In the genomic region with DNA sequence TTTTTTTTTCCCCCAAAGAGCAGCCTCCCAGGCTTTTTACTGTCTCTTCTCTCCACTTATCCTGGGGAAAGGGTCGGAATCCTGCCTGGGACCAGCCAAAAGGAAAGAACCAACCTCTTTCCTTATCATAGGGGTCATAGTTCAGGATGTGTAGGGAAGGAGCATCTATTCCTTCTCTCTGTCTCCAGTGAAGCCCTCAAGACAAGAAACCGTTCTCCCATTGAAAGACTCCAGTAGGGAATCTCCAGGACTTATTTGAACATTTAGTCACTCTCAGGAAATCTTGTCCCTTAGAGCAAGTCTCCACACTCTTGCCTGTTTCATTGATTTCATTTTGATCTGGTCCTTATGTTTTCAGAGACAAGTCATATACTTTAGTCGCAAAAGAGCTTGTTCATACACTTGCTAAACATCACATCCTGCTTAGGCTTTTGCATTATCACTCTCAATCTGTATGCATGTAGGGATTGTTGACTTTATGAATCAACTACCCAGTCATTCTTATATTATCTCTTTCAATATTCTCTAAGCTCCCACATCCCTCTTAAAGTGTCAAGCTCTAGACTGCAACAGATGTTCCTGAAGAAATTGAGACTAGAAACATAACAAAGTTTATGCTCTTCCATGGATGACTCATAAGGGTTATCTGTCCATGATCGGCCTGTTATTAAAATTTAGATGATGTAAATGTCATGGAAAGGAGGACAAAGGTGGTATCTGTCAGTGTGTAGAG, we compare ENCODE assay signal across 20 cellular contexts.
A peak's percentile ranks its signal among the peaks of the same experiment; 100 is the strongest.
DNase-seq lines count a peak whose midpoint lies in the region; ATAC-seq and TF ChIP-seq lines count a peak whose summit lies in the region.
"Had no signal": no experiment of that assay in that cellular context is flagged by ENCODE, and none has a peak within 500 bp of the region (broad histone marks: within the 10 kb centered on the region; RNA-seq: fewer than 3 reads in every experiment).

No MANE protein-coding gene starts in this region.

- no peak overlapping the region for H3K4me3 Mint-ChIP-seq in CD4-positive, alpha-beta T cell
- H3K4me3 Mint-ChIP-seq: CD8-positive, alpha-beta memory T cell; GM23338; stimulated activated memory B cell treated with anti-CD40 and anti-IgM and Interleukin-4, amounts not matched to agents 10 μg/mL and 1 μg/mL and 100 μg/mL, for 72 hours had no signal

- H3K36me3 Mint-ChIP-seq in CD4-positive, alpha-beta T cell (ENCODE audit: low read depth): no peaks in the 10 kb centered on the region
- H3K36me3 Mint-ChIP-seq: CD8-positive, alpha-beta memory T cell; stimulated activated memory B cell treated with anti-CD40 and anti-IgM and Interleukin-4, amounts not matched to agents 10 μg/mL and 1 μg/mL and 100 μg/mL, for 72 hours had no signal

- H3K9me3 Mint-ChIP-seq in CD4-positive, alpha-beta T cell: peaks cover 8% of the 10 kb centered on the region
- H3K9me3 Mint-ChIP-seq: stimulated activated memory B cell treated with anti-CD40 and anti-IgM and Interleukin-4, amounts not matched to agents 10 μg/mL and 1 μg/mL and 100 μg/mL, for 72 hours had no signal

- H3K4me1 ChIP-seq in adipocyte (ENCODE audit: control insufficient read depth, insufficient read depth, low read length): no peaks in the 10 kb centered on the region
- H3K4me1 ChIP-seq: spleen, transverse colon had no signal

- no peaks in the 10 kb centered on the region for H3K9me3 ChIP-seq in adipocyte (ENCODE audit: control insufficient read depth, low read length)
- no peaks in the 10 kb centered on the region for H3K9me3 ChIP-seq in CD4-positive, alpha-beta T cell (ENCODE audit: control insufficient read depth, low read length)
- H3K9me3 ChIP-seq: spleen, transverse colon had no signal

- no peak overlapping the region for H3K9ac ChIP-seq in adipocyte (ENCODE audit: low read length)

- DNase-seq in NCI-H2171 treated with DMSO at 0.1 percent for 48 hours (lab: John Stamatoyannopoulos, UW) (peak; percentile 56), NCI-H2171 (lab: John Stamatoyannopoulos, UW) (no peak), adipocyte (ENCODE audit: low read depth) (peak; percentile 51), foreskin fibroblast (peak; percentile 53 to 84), NCI-H345 (lab: John Stamatoyannopoulos, UW) (no peak)
- no peak for DNase-seq in CD4-positive, alpha-beta T cell
- DNase-seq in activated CD8-positive, alpha-beta memory T cell treated with anti-CD3 and anti-CD28 coated beads, Interleukin-2, amount 50 U/mL, for 48 hours: no peak
- DNase-seq: activated effector memory CD4-positive, alpha-beta T cell treated with Interleukin-2 at 50 U/mL for 16 hours; aorta; CD8-positive, alpha-beta memory T cell; GDM1; NCI-H1417; Right ventricle myocardium superior; spleen; transverse colon had no signal

- no peak for ATAC-seq in HG02870 (IDR thresholded peaks at IDR 0.05; ENCODE audit: unreplicated experiment)
- no peak for ATAC-seq in CD4-positive, alpha-beta T cell (ENCODE audit: poor library complexity)
- ATAC-seq: activated CD4-positive, CD25-positive, alpha-beta regulatory T cell treated with anti-CD3 and anti-CD28 coated beads, Interleukin-2, amount 50 U/mL, for 24 hours; GM23338; left lobe of liver; stimulated activated memory B cell treated with anti-CD40 and anti-IgM and Interleukin-4, amounts not matched to agents 10 μg/mL and 1 μg/mL and 100 μg/mL, for 72 hours had no signal

- H3K4me3 ChIP-seq in adipocyte (ENCODE audit: low read length): no peak overlapping the region
- H3K4me3 ChIP-seq in foreskin fibroblast (ENCODE audit: low read depth in 1 of 2, low read length in 2 of 2): no peak overlapping the region
- H3K4me3 ChIP-seq: GM23338, spleen, transverse colon had no signal

- no peak overlapping the region for H3K27ac Mint-ChIP-seq in CD4-positive, alpha-beta T cell
- H3K27ac Mint-ChIP-seq: CD8-positive, alpha-beta memory T cell; GM23338; stimulated activated memory B cell treated with anti-CD40 and anti-IgM and Interleukin-4, amounts not matched to agents 10 μg/mL and 1 μg/mL and 100 μg/mL, for 72 hours had no signal

- H3K36me3 ChIP-seq in adipocyte (ENCODE audit: control insufficient read depth, insufficient read depth, low read length, severe bottlenecking): no peaks in the 10 kb centered on the region
- H3K36me3 ChIP-seq: spleen, transverse colon had no signal

- no peaks in the 10 kb centered on the region for H3K4me1 Mint-ChIP-seq in CD4-positive, alpha-beta T cell (ENCODE audit: low read depth)
- H3K4me1 Mint-ChIP-seq: CD8-positive, alpha-beta memory T cell; stimulated activated memory B cell treated with anti-CD40 and anti-IgM and Interleukin-4, amounts not matched to agents 10 μg/mL and 1 μg/mL and 100 μg/mL, for 72 hours had no signal

- no peak for TF ChIP-seq CTCF in foreskin fibroblast (IDR thresholded peaks at IDR 0.05; ENCODE audit: low read depth, low read length)
- TF ChIP-seq CTCF in CD4-positive, alpha-beta T cell (IDR thresholded peaks at IDR 0.05): no peak

- CTCF ChIA-PET in CD4-positive, alpha-beta T cell (lab: Charles Lee): no interaction called here

- intact Hi-C loops in CD4-positive, alpha-beta T cell (cut with DNase I, micrococcal nuclease): no loop called here

- POLR2A ChIA-PET in CD4-positive, alpha-beta T cell (lab: Charles Lee): no interaction called here

- H3K27me3 ChIP-seq in adipocyte (replicated peaks; ENCODE audit: control insufficient read depth, insufficient read depth, low read length): peaks cover 11% of the 10 kb centered on the region
- H3K27me3 ChIP-seq in CD4-positive, alpha-beta T cell (ENCODE audit: control insufficient read depth, insufficient read depth, low read length): no peaks in the 10 kb centered on the region
- H3K27me3 ChIP-seq: spleen, transverse colon had no signal

- H3K27ac ChIP-seq in CD4-positive, alpha-beta T cell (ENCODE audit: low read depth, low read length): no peak overlapping the region
- H3K27ac ChIP-seq: spleen, transverse colon had no signal

- H3K27me3 Mint-ChIP-seq in CD4-positive, alpha-beta T cell: peaks cover 10% of the 10 kb centered on the region
- H3K27me3 Mint-ChIP-seq: CD8-positive, alpha-beta memory T cell; stimulated activated memory B cell treated with anti-CD40 and anti-IgM and Interleukin-4, amounts not matched to agents 10 μg/mL and 1 μg/mL and 100 μg/mL, for 72 hours had no signal

Comparison
In these comparisons a context has a peak if more than half of its experiments do, and no peak if none do; other contexts are left out.
1. DNase-seq: peak in NCI-H2171 treated with DMSO at 0.1 percent for 48 hours (single experiment), adipocyte (single experiment) and foreskin fibroblast (2 of 2); none in NCI-H2171 (single experiment), CD4-positive, alpha-beta T cell (0 of 10), activated CD8-positive, alpha-beta memory T cell treated with anti-CD3 and anti-CD28 coated beads, Interleukin-2, amount 50 U/mL, for 48 hours (single experiment) and NCI-H345 (single experiment).